Comparison of ENCODE assay signal across 1 cellular context in the genomic region with DNA sequence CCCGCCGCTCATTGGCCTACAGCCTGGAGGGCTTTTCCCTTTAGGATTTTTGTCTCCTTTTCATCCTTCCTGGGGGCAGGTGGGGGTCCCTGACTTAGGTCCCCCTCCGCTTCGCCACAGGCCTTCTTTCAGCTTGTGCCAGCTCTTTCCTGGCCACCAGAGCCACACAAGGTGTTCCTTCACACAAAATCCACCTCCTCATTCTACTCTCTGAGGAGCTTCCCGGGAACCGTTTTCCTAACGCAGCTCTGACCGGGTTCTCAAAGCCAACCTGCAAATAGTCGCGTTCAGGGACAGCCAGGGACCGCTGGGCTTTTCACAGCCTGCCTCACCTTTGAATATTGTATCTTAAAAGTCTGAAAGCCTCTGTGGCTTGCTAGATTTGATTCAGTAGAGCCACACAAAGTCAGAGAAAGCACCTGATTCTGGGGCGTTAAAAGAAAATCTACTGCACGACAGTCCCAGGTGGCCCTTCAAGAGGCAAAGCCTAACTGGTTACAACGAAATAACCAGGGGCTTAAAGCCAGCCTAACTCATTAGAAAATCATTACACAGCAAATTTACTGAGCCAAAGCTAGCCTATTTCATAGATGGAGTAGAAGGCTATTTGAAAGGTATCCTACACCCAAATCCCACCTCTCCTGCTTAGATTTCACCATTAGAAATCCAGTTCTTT.
TF ChIP-seq lines count a peak whose summit lies in the region.

No MANE protein-coding gene starts in this region.

TF ChIP-seq in GM23338, 12 proteins besides CTCF, POLR2A, EP300 and RAD21 (continued from another document):
- TF ChIP-seq, protein P1, sequence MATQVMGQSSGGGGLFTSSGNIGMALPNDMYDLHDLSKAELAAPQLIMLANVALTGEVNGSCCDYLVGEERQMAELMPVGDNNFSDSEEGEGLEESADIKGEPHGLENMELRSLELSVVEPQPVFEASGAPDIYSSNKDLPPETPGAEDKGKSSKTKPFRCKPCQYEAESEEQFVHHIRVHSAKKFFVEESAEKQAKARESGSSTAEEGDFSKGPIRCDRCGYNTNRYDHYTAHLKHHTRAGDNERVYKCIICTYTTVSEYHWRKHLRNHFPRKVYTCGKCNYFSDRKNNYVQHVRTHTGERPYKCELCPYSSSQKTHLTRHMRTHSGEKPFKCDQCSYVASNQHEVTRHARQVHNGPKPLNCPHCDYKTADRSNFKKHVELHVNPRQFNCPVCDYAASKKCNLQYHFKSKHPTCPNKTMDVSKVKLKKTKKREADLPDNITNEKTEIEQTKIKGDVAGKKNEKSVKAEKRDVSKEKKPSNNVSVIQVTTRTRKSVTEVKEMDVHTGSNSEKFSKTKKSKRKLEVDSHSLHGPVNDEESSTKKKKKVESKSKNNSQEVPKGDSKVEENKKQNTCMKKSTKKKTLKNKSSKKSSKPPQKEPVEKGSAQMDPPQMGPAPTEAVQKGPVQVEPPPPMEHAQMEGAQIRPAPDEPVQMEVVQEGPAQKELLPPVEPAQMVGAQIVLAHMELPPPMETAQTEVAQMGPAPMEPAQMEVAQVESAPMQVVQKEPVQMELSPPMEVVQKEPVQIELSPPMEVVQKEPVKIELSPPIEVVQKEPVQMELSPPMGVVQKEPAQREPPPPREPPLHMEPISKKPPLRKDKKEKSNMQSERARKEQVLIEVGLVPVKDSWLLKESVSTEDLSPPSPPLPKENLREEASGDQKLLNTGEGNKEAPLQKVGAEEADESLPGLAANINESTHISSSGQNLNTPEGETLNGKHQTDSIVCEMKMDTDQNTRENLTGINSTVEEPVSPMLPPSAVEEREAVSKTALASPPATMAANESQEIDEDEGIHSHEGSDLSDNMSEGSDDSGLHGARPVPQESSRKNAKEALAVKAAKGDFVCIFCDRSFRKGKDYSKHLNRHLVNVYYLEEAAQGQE (IDR thresholded peaks at IDR 0.05; ENCODE audit: unreplicated experiment) = no peak
- TF ChIP-seq STAT1 (IDR thresholded peaks at IDR 0.05; ENCODE audit: unreplicated experiment) = no peak
- TF ChIP-seq CREB1 (CRISPR knock-in tag; IDR thresholded peaks at IDR 0.05; ENCODE audit: low read depth) = no peak
- TF ChIP-seq, protein P2, sequence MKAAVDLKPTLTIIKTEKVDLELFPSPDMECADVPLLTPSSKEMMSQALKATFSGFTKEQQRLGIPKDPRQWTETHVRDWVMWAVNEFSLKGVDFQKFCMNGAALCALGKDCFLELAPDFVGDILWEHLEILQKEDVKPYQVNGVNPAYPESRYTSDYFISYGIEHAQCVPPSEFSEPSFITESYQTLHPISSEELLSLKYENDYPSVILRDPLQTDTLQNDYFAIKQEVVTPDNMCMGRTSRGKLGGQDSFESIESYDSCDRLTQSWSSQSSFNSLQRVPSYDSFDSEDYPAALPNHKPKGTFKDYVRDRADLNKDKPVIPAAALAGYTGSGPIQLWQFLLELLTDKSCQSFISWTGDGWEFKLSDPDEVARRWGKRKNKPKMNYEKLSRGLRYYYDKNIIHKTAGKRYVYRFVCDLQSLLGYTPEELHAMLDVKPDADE (IDR thresholded peaks at IDR 0.05) = no peak
- TF ChIP-seq POLR2AphosphoS5 (IDR thresholded peaks at IDR 0.05; ENCODE audit: low read depth) = no peak
